Comparison of ENCODE assay signal across 8 cellular contexts in genomic region chr3:196073188-196073838, GRCh38. TPM values are rescaled to one million over a fixed set of nuclear protein-coding genes. Genes with fewer than 3 reads are reported as not detected.
A peak's percentile ranks its signal among the peaks of the same experiment; 100 is the strongest.
DNase-seq lines count a peak whose midpoint lies in the region; ATAC-seq and TF ChIP-seq lines count a peak whose summit lies in the region.

No MANE protein-coding gene starts in this region.

- no peaks in the 10 kb centered on the region for H3K27me3 Mint-ChIP-seq in brain
- H3K27me3 Mint-ChIP-seq in immature natural killer cell (ENCODE audit: low read depth in 3 of 3), result peaks cover 0 to 2% (median 0%) of the 10 kb centered on the region in 3 donors

- H3K4me1 Mint-ChIP-seq in brain (peaks cover 36% of the 10 kb centered on the region), immature natural killer cell (peaks cover 2 to 5% of the 10 kb centered on the region in 2 donors)

- no peaks in the 10 kb centered on the region for H3K9me3 Mint-ChIP-seq in brain
- no peaks in the 10 kb centered on the region for H3K9me3 Mint-ChIP-seq in immature natural killer cell

- DNase-seq in DMS 273 (lab: John Stamatoyannopoulos, UW; ENCODE audit: unreplicated experiment), result peak; percentile 87
- peak; percentile 67 for DNase-seq in HCEC 1CT
- DNase-seq in NCI-H2029 (lab: John Stamatoyannopoulos, UW), result peak; percentile 36
- DNase-seq in UCSD-AML1 (lab: John Stamatoyannopoulos, UW; ENCODE audit: unreplicated experiment), result peak; percentile 47
- DNase-seq in immature natural killer cell, result peak; percentile 48 to 69 (median 60)
- DNase-seq in stimulated activated CD4-positive, alpha-beta T cell treated with anti-CD3 and anti-CD28 coated beads, Interleukin-15, amount 100 ng/mL, for 48 hours (ENCODE audit: low read depth in 2 of 2), result peak; percentile 25 to 47

- peak overlapping the region in 2 of 5 experiments; percentile 9 to 72 for H3K4me3 Mint-ChIP-seq in brain
- no peak overlapping the region for H3K4me3 Mint-ChIP-seq in immature natural killer cell

- TF ChIP-seq CTCF in brain (conservative IDR thresholded peaks at IDR 0.05), result peak; percentile 86 to 91

- H3K36me3 Mint-ChIP-seq in brain, result peaks cover 67% of the 10 kb centered on the region
- H3K36me3 Mint-ChIP-seq in immature natural killer cell, result peaks cover 11 to 36% (median 16%) of the 10 kb centered on the region in 3 donors

- no peak for ATAC-seq in HG03135 (IDR thresholded peaks at IDR 0.05; ENCODE audit: unreplicated experiment)

- H3K27ac Mint-ChIP-seq in brain, result peak overlapping the region in 4 of 5 experiments; percentile 21 to 71 (median 58)
- peak overlapping the region in 2 of 6 donors; percentile 12 to 70 for H3K27ac Mint-ChIP-seq in immature natural killer cell

RNA-seq across cellular contexts. Expression of gene TFRC, which starts 8.6 kb away (rescaled TPM):
- polyA plus RNA-seq in brain (ENCODE audit: insufficient read depth, low read depth, low replicate concordance) (9.8 TPM), immature natural killer cell (10 to 100 TPM in 1 of 3 donors, 1 to 10 TPM in 2; 8.9 to 11.0 (median 9.7) TPM)

Comparison
In these comparisons a context has a peak if more than half of its experiments do, and no peak if none do; other contexts are left out.
1. DNase-seq: peak in every context shown above with its lines; median percentile 87 in DMS 273; 67 in HCEC 1CT; 60 in immature natural killer cell; 47 in UCSD-AML1; 36 in NCI-H2029; 36 in stimulated activated CD4-positive, alpha-beta T cell treated with anti-CD3 and anti-CD28 coated beads, Interleukin-15, amount 100 ng/mL, for 48 hours.